ENCODE assay signal across 8 cellular contexts in genomic region chr5:111512406-111513174, GRCh38. TPM values are rescaled to one million over a fixed set of nuclear protein-coding genes. Genes with fewer than 3 reads are reported as not detected.
DNase-seq lines count a peak whose midpoint lies in the region; ATAC-seq lines count a peak whose summit lies in the region.

Gene STARD4, minus strand, starts transcription at chr5:111512535. Its CDS starts 5,102 bp downstream, at chr5:111507433.

- peaks cover 15% of the 10 kb centered on the region; the same call in 1 of the 2 replicates for H3F3A ChIP-seq in GM23248 (ENCODE audit: insufficient read depth)

- no peaks in the 10 kb centered on the region for H3K27me3 Mint-ChIP-seq in naive B cell
- H3K27me3 Mint-ChIP-seq in stimulated activated memory B cell treated with anti-CD40 and anti-IgM and Interleukin-4, amounts not matched to agents 10 μg/mL and 1 μg/mL and 100 μg/mL, for 72 hours: no peaks in the 10 kb centered on the region

- H3K79me2 ChIP-seq in GM23248 (ENCODE audit: insufficient read depth): peaks cover 47% of the 10 kb centered on the region

- peak within 1 kb of the TSS; percentile 89 for H3K4me2 ChIP-seq in GM23248 (ENCODE audit: unreplicated experiment)

- H3K9me3 ChIP-seq in GM23248 (ENCODE audit: low read depth): no peaks in the 10 kb centered on the region

- H3K4me3 ChIP-seq in GM23248: peak within 1 kb of the TSS; percentile 89

- H3K9me3 Mint-ChIP-seq in naive B cell: no peaks in the 10 kb centered on the region
- no peaks in the 10 kb centered on the region for H3K9me3 Mint-ChIP-seq in stimulated activated memory B cell treated with anti-CD40 and anti-IgM and Interleukin-4, amounts not matched to agents 10 μg/mL and 1 μg/mL and 100 μg/mL, for 72 hours

- WGBS in GM23248 (ENCODE audit: low coverage in 1 of 2, low lambda C conversion rate in 2 of 2, missing lambda C conversion rate in 2 of 2), 2 experiments: 0% methylated on average over 35 to 37 of the region's 42 CpGs

- in situ Hi-C loops in GM23248 (cut with MboI): no loop called here

- peak within 1 kb of the TSS; percentile 82 for H2AFZ ChIP-seq in GM23248

- no peaks in the 10 kb centered on the region for H3K36me3 Mint-ChIP-seq in naive B cell
- no peaks in the 10 kb centered on the region for H3K36me3 Mint-ChIP-seq in stimulated activated memory B cell treated with anti-CD40 and anti-IgM and Interleukin-4, amounts not matched to agents 10 μg/mL and 1 μg/mL and 100 μg/mL, for 72 hours

- H3K27ac Mint-ChIP-seq in naive B cell: peak within 1 kb of the TSS; percentile 93 to 99 (median 98)
- peak within 1 kb of the TSS; percentile 94 for H3K27ac Mint-ChIP-seq in stimulated activated memory B cell treated with anti-CD40 and anti-IgM and Interleukin-4, amounts not matched to agents 10 μg/mL and 1 μg/mL and 100 μg/mL, for 72 hours

- H3K9me2 ChIP-seq in GM23248 (ENCODE audit: insufficient read depth): no peaks in the 10 kb centered on the region

- H3K4me1 Mint-ChIP-seq in naive B cell: peaks cover 5 to 43% (median 38%) of the 10 kb centered on the region in 3 donors
- H3K4me1 Mint-ChIP-seq in stimulated activated memory B cell treated with anti-CD40 and anti-IgM and Interleukin-4, amounts not matched to agents 10 μg/mL and 1 μg/mL and 100 μg/mL, for 72 hours: peaks cover 47% of the 10 kb centered on the region

- DNase-seq in DMS79 treated with DMSO at 0.1 percent for 48 hours (lab: John Stamatoyannopoulos, UW) (peak; percentile 89), GM23248 (peak; percentile 96), Kasumi-1 (lab: John Stamatoyannopoulos, UW) (peak; percentile 92 to 93), RPMI8226 (peak; percentile 97), fibroblast of gingiva (ENCODE audit: low read depth) (peak; percentile 99), naive B cell (peak; percentile 94)
- peak; percentile 82 to 91 for DNase-seq in activated T-helper 1 cell treated with anti-CD3 and anti-CD28 coated beads, Interleukin-2, amount 50 U/mL, for 16 hours (ENCODE audit: low read depth in 1 of 2, low spot score in 1 of 2)

- H3K4me1 ChIP-seq in GM23248 (ENCODE audit: insufficient read depth): peaks cover 15% of the 10 kb centered on the region; the same call in 1 of the 2 replicates

- H3K4me3 Mint-ChIP-seq in naive B cell: peak within 1 kb of the TSS; percentile 96 to 100 (median 99)
- peak within 1 kb of the TSS; percentile 96 for H3K4me3 Mint-ChIP-seq in stimulated activated memory B cell treated with anti-CD40 and anti-IgM and Interleukin-4, amounts not matched to agents 10 μg/mL and 1 μg/mL and 100 μg/mL, for 72 hours

- peak within 1 kb of the TSS; percentile 83 for H3K9ac ChIP-seq in GM23248

- H3K27ac ChIP-seq in GM23248: peak within 1 kb of the TSS; percentile 77

- ATAC-seq in naive B cell (ENCODE audit: low read depth in 2 of 2): peak; percentile 93
- ATAC-seq in stimulated activated memory B cell treated with anti-CD40 and anti-IgM and Interleukin-4, amounts not matched to agents 10 μg/mL and 1 μg/mL and 100 μg/mL, for 72 hours: peak; percentile 99

- H4K20me1 ChIP-seq in GM23248 (ENCODE audit: insufficient read depth): no peaks in the 10 kb centered on the region

- H3K36me3 ChIP-seq in GM23248 (ENCODE audit: low read depth): no peaks in the 10 kb centered on the region

- H3K27me3 ChIP-seq in GM23248 (replicated peaks; ENCODE audit: insufficient read depth): no peaks in the 10 kb centered on the region

RNA-seq across cellular contexts. Expression of gene STARD4, which starts in this region (rescaled TPM):
- total RNA-seq in GM23248 (2014; rRNA removed; shearing (Covaris generic)): 40.1 and 45.3 TPM in 2 replicates
- polyA plus RNA-seq in GM23248 (2016; fragmentation: Nextera tagmentation; extraction: Ambion mirVana) (21.1 and 24.4 TPM in 2 replicates), naive B cell (ENCODE audit: low read depth in 6 of 6) (10 to 100 TPM in 4 of 6 donors, 1 to 10 TPM in 2; 5.8 to 12.6 (median 10.6) TPM)

Comparison
In these comparisons a context has a peak if more than half of its experiments do, and no peak if none do; other contexts are left out.
1. Peak in every context shown above with its lines: DNase-seq, ATAC-seq, H3K4me3 ChIP-seq and H3K27ac ChIP-seq.